9 cellular contexts compared by ENCODE assay signal in genomic region chr14:100031506-100032281, GRCh38. TPM values are rescaled to one million over a fixed set of nuclear protein-coding genes. Genes with fewer than 3 reads are reported as not detected.
A peak's percentile ranks its signal among the peaks of the same experiment; 100 is the strongest.
DNase-seq lines count a peak whose midpoint lies in the region; ATAC-seq and TF ChIP-seq lines count a peak whose summit lies in the region.
"Had no signal": no experiment of that assay in that cellular context is flagged by ENCODE, and none has a peak within 500 bp of the region (broad histone marks: within the 10 kb centered on the region; RNA-seq: fewer than 3 reads in every experiment).

No MANE protein-coding gene starts in this region.

- H3K36me3 ChIP-seq in mucosa of descending colon (ENCODE audit: low read depth) = no peaks in the 10 kb centered on the region

- H2BK15ac ChIP-seq in H9 (ENCODE audit: low read depth, low read length) = no peak overlapping the region

- no peak overlapping the region for H2BK12ac ChIP-seq in H9 (ENCODE audit: insufficient read length, low read depth, low read length)

- H3K79me2 ChIP-seq in H9 (ENCODE audit: insufficient read depth, low read length) = no peaks in the 10 kb centered on the region

- no peaks in the 10 kb centered on the region; a peak in 1 of 5 replicates for H3K9me3 Mint-ChIP-seq in H9

- H3K27ac Mint-ChIP-seq in H9 = peak overlapping the region in 1 of 3 experiments; percentile 28; a peak in 1 of 7 replicates

- H3K36me3 Mint-ChIP-seq in H9 (ENCODE audit: insufficient read depth in 1 of 3, low read depth in 3 of 3) = no peaks in the 10 kb centered on the region

- no peak overlapping the region for H2BK120ac ChIP-seq in H9 (ENCODE audit: low read depth, low read length, poor library complexity, severe bottlenecking)

- H3K4ac ChIP-seq in H9 (ENCODE audit: low read depth, low read length) = no peak overlapping the region

- peaks cover 44% of the 10 kb centered on the region for H3K27me3 Mint-ChIP-seq in H9 (ENCODE audit: low read depth)

- CTCF ChIA-PET in AG04450 (lab: Charles Lee) = interaction anchor here (0.9 to 1.0 kb wide), 3 partner anchors 14 to 76 kb away, joined by 4 to 7 read pairs (median 5); no protein-coding TSS in a partner anchor

- H3T11ph ChIP-seq in H9 (ENCODE audit: low read length) = no peak overlapping the region

- H4K20me1 ChIP-seq in H9 (ENCODE audit: control insufficient read depth, insufficient read depth, insufficient read length) = no peaks in the 10 kb centered on the region

- ATAC-seq in mucosa of descending colon = peak; percentile 65
- ATAC-seq in HG03025 (IDR thresholded peaks at IDR 0.05; ENCODE audit: low FRiP score, unreplicated experiment) = no peak

- H3K4me2 ChIP-seq in H9 (ENCODE audit: insufficient read depth, insufficient read length, low read length) = no peak overlapping the region

- H4K91ac ChIP-seq in H9 (ENCODE audit: insufficient read length, low read depth, low read length) = no peak overlapping the region

- H3K9me3 ChIP-seq in AG04450 (ENCODE audit: control insufficient read depth, insufficient read depth, low read length) (no peaks in the 10 kb centered on the region), mucosa of descending colon (no peaks in the 10 kb centered on the region), H9 (ENCODE audit: control insufficient read depth, low read depth, low read length) (no peaks in the 10 kb centered on the region)

- no peak overlapping the region for H3K18ac ChIP-seq in H9 (ENCODE audit: insufficient read length, low read depth, low read length)

- H3K79me1 ChIP-seq in H9 (ENCODE audit: insufficient read depth, low read depth, low read length, poor library complexity, severe bottlenecking) = no peaks in the 10 kb centered on the region

- H3K23ac ChIP-seq in H9 (ENCODE audit: insufficient read length, low read depth, low read length) = no peak overlapping the region

- no peaks in the 10 kb centered on the region for H3K23me2 ChIP-seq in H9 (ENCODE audit: insufficient read length, low read depth, low read length, poor library complexity, severe bottlenecking)

- no peak overlapping the region for H3K56ac ChIP-seq in H9 (ENCODE audit: insufficient read length, low read depth, low read length)

- H3K4me1 ChIP-seq in mucosa of descending colon (ENCODE audit: low read depth) (no peaks in the 10 kb centered on the region), H9 (ENCODE audit: insufficient read depth, low read length) (no peaks in the 10 kb centered on the region)

- no peaks in the 10 kb centered on the region for H3K27me3 ChIP-seq in AG04450 (ENCODE audit: control insufficient read depth, insufficient read depth, low read length)
- H3K27me3 ChIP-seq in H9 (ENCODE audit: insufficient read depth, low read length) = peaks cover 7% of the 10 kb centered on the region; the same call in 1 of the 2 replicates

- DNase-seq in AG04450 (ENCODE audit: low read depth, low spot score) = peak; percentile 95
- DNase-seq in LoVo (ENCODE audit: low spot score) = peak; percentile 74
- no peak for DNase-seq in coronary artery (ENCODE audit: low spot score)
- DNase-seq in mucosa of descending colon = peak in 1 of 3 donors; percentile 23
- DNase-seq in H9 = no peak
- DNase-seq in NCI-H2081 (lab: John Stamatoyannopoulos, UW) = no peak
- DNase-seq in stimulated activated CD4-positive, alpha-beta T cell treated with anti-CD3 and anti-CD28 coated beads, Interleukin-15, amount 100 ng/mL, for 24 hours = no peak
- DNase-seq: central memory CD4-positive, alpha-beta T cell had no signal

- H3K4me1 Mint-ChIP-seq in H9 = 0 out of 4 replicates have a peak, but pooled peaks cover 3 to 4% of the 10 kb centered on the region in 2 experiments

- no CpG with 5 or more reads among the region's 7 CpGs for WGBS in H9 (ENCODE audit: extremely low coverage, insufficient read length, low lambda C conversion rate)

- intact Hi-C loops in mucosa of descending colon (cut with DNase I, micrococcal nuclease) = no loop called here

- H4K5ac ChIP-seq in H9 (ENCODE audit: insufficient read length, low read depth, low read length) = no peak overlapping the region

- H2AK5ac ChIP-seq in H9 (ENCODE audit: insufficient read length, low read length) = no peak overlapping the region

- no peak overlapping the region for H3K14ac ChIP-seq in H9 (ENCODE audit: insufficient read depth, low read length)

- no peak overlapping the region for H3K9ac ChIP-seq in H9 (ENCODE audit: extremely low read depth, insufficient read length, low read length)

- no peak overlapping the region for H2BK5ac ChIP-seq in H9 (ENCODE audit: insufficient read length, low read length)

- POLR2A ChIA-PET in AG04450 (lab: Yijun Ruan, JAX) = interaction anchor here (0.8 to 2.3 kb wide), 3 partner anchors 8 to 13 kb away, joined by 3 to 16 read pairs (median 4); no protein-coding TSS in a partner anchor

- H3K27ac ChIP-seq in AG04450 (ENCODE audit: low read depth, low read length) (peak overlapping the region; percentile 99), coronary artery (peak overlapping the region; percentile 28 to 83), H9 (ENCODE audit: insufficient read length, low read depth, low read length) (no peak overlapping the region)

- H2BK20ac ChIP-seq in H9 (ENCODE audit: low read depth, low read length, poor library complexity, severe bottlenecking) = no peak overlapping the region

- H3K4me3 ChIP-seq in AG04450 (ENCODE audit: low read depth, low read length) = peak overlapping the region; percentile 59
- peak overlapping the region; percentile 58 for H3K4me3 ChIP-seq in coronary artery
- no peak overlapping the region for H3K4me3 ChIP-seq in mucosa of descending colon

- H3K4me3 Mint-ChIP-seq in H9 = no peak overlapping the region

- no peak for TF ChIP-seq CTCF in AG04450 (IDR thresholded peaks at IDR 0.05; ENCODE audit: low read depth, low read length)
- no peak for TF ChIP-seq CTCF in coronary artery (IDR thresholded peaks at IDR 0.05)
- TF ChIP-seq CTCF in mucosa of descending colon (IDR thresholded peaks at IDR 0.05) = no peak
- no peak for TF ChIP-seq CTCF in H9 (conservative IDR thresholded peaks at IDR 0.05)

- H2AFZ ChIP-seq in H9 (ENCODE audit: low read length) = no peak overlapping the region

- no peak overlapping the region for H4K8ac ChIP-seq in H9 (replicated peaks; ENCODE audit: insufficient read length, low read depth, low read length)

RNA-seq across cellular contexts. Expression of gene EVL, which starts 33.5 kb away (rescaled TPM):
- polyA plus RNA-seq in AG04450 (2011; rRNA removed) = 36.5 and 47.0 TPM in 2 replicates
- 41.5 and 48.2 TPM in 2 replicates for polyA minus RNA-seq in AG04450 (2011; rRNA and poly(A)+ RNA removed)
- total RNA-seq in mucosa of descending colon = 10 to 100 TPM; 32.0 to 42.8 (median 36.0) TPM
- 53.2 and 55.1 TPM in 2 replicates for total RNA-seq in H9 (2021)

Comparison
In these comparisons a context has a peak if more than half of its experiments do, and no peak if none do; other contexts are left out.
1. DNase-seq: peak in AG04450 (single experiment) and LoVo (single experiment); none in coronary artery (single experiment), H9 (single experiment), NCI-H2081 (0 of 2) and stimulated activated CD4-positive, alpha-beta T cell treated with anti-CD3 and anti-CD28 coated beads, Interleukin-15, amount 100 ng/mL, for 24 hours (single experiment).